Comparison of ENCODE assay signal across 8 cellular contexts in the genomic region with DNA sequence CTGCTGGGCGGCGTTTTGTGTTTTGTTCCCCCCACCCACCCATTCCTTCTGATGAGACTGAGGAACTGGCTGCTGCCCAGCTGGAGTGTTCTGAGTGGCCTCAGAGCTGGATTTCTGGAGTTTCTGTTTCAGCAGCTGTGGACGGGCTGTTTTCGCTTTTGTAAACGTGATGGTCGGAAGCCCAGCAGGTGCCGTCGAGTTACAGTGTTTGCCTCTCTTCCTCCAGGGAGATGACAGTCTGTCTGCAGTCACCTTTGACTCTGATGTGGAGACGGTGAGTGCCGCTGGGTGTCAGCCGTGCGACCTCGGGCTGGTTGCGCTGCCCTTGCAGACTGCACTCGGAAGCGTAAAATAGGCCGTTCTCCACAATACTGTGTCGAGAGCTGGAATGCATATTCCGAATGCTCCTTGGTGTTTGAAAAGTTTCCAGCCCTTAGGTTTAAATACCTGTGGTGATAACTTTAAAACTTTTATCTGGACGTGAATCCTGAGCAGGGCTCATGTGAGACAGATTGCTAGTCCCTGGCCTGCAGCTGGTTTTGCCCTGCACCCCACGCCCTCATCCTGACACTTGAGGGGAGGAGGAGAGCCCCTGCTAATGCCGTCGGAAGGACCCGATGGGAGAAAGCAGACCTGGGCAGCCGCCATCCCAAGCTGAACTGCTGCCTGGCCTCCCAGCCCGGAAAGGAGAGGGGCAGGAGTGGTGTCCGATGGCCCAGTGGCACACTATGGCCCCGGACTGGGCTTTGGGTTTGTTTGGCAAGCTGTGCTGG. TPM values are rescaled to one million over a fixed set of nuclear protein-coding genes. Genes with fewer than 3 reads are reported as not detected.
A peak's percentile ranks its signal among the peaks of the same experiment; 100 is the strongest.
DNase-seq lines count a peak whose midpoint lies in the region; ATAC-seq and TF ChIP-seq lines count a peak whose summit lies in the region.

No MANE protein-coding gene starts in this region.

- peak; percentile 9 for DNase-seq in AG10803 (ENCODE audit: low read depth)
- peak; percentile 16 for DNase-seq in fibroblast of mammary gland (ENCODE audit: low read depth)
- no peak for DNase-seq in lower leg skin (ENCODE audit: low spot score in 2 of 2)
- DNase-seq in NCI-H526 (lab: John Stamatoyannopoulos, UW) = no peak
- no peak for DNase-seq in DMS53 (lab: John Stamatoyannopoulos, UW)
- no peak for DNase-seq in NCI-H1417 treated with DMSO at 0.1 percent for 48 hours (lab: John Stamatoyannopoulos, UW)

- TF ChIP-seq CTCF in AG10803 (conservative IDR thresholded peaks at IDR 0.05; ENCODE audit: low read length) (no peak), fibroblast of mammary gland (conservative IDR thresholded peaks at IDR 0.05; ENCODE audit: control insufficient read depth, insufficient read depth, low read depth, low read length) (no peak), lower leg skin (IDR thresholded peaks at IDR 0.05) (no peak)

- intact Hi-C loops in lower leg skin (cut with DNase I; ENCODE audit: low total_unique reads) = no loop called here

- H3K4me3 ChIP-seq in AG10803 (ENCODE audit: low read length) (peak overlapping the region; percentile 16; the same call in 1 of the 2 replicates), fibroblast of mammary gland (ENCODE audit: control insufficient read depth, low read depth, low read length) (peak overlapping the region; percentile 12), lower leg skin (ENCODE audit: low read depth, poor library complexity, severe bottlenecking) (no peak overlapping the region)

- ATAC-seq in GM19395 (IDR thresholded peaks at IDR 0.05; ENCODE audit: unreplicated experiment) (peak; percentile 91), HG03469 (IDR thresholded peaks at IDR 0.05; ENCODE audit: unreplicated experiment) (peak; percentile 72)

- 81 to 85% methylated on average over 28 of the region's 28 CpGs for WGBS in lower leg skin, 2 donors

- TF ChIP-seq POLR2A in lower leg skin (IDR thresholded peaks at IDR 0.05) = no peak

RNA-seq across cellular contexts. Expression of a gene that starts 8.3 kb away (rescaled TPM):
- total RNA-seq in lower leg skin = 10 to 100 TPM; 10.5 to 18.6 (median 12.8) TPM

RNA-seq across cellular contexts. Expression of a gene that starts 11.8 kb away (rescaled TPM):
- total RNA-seq in lower leg skin = 10 to 100 TPM; 40.5 to 88.4 (median 60.6) TPM

RNA-seq across cellular contexts. Expression of a gene that starts 47.5 kb away (rescaled TPM):
- 100 to 1,000 TPM; 104 to 169 (median 139) TPM for total RNA-seq in lower leg skin

Comparison
In these comparisons a context has a peak if more than half of its experiments do, and no peak if none do; other contexts are left out.
1. DNase-seq: peak in AG10803 (single experiment) and fibroblast of mammary gland (single experiment); none in lower leg skin (0 of 2), NCI-H526 (0 of 2), DMS53 (single experiment) and NCI-H1417 treated with DMSO at 0.1 percent for 48 hours (single experiment).